In genomic region chr1:150579110-150579954, GRCh38 we compare ENCODE assay signal across 1 cellular context.
A peak's percentile ranks its signal among the peaks of the same experiment; 100 is the strongest.
TF ChIP-seq lines count a peak whose summit lies in the region.

TSS of gene MCL1 (minus strand) at chr1:150579610. CDS start at chr1:150579530, 80 bp downstream.

TF ChIP-seq in WTC11, 78 proteins besides CTCF, POLR2A, EP300 and RAD21 (continued from another document):
- no peak for TF ChIP-seq STAT6 (CRISPR knock-in tag; conservative IDR thresholded peaks at IDR 0.05; ENCODE audit: low read depth)
- no peak for TF ChIP-seq JAZF1 (CRISPR knock-in tag; IDR thresholded peaks at IDR 0.05)
- no peak; the same call in 1 of the 2 replicates for TF ChIP-seq MYBL2 (CRISPR knock-in tag; IDR thresholded peaks at IDR 0.05)
- TF ChIP-seq E2F4 (CRISPR knock-in tag; IDR thresholded peaks at IDR 0.05; ENCODE audit: borderline replicate concordance, low read depth): peak; percentile 10; the same call in 1 of the 2 replicates
- no peak for TF ChIP-seq USF1 (CRISPR knock-in tag; IDR thresholded peaks at IDR 0.05)
- peak; percentile 10; the same call in 1 of the 2 replicates for TF ChIP-seq AR (CRISPR knock-in tag; IDR thresholded peaks at IDR 0.05)
- TF ChIP-seq ZNF425 (CRISPR knock-in tag; conservative IDR thresholded peaks at IDR 0.05): no peak
- peak; percentile 71; the same call in 1 of the 2 replicates for TF ChIP-seq ZBTB43 (CRISPR knock-in tag; IDR thresholded peaks at IDR 0.05)
- TF ChIP-seq NFATC4 (CRISPR knock-in tag; IDR thresholded peaks at IDR 0.05): no peak
- TF ChIP-seq ZNF512 (CRISPR knock-in tag; IDR thresholded peaks at IDR 0.05; ENCODE audit: borderline replicate concordance): no peak
- peak; percentile 79 for TF ChIP-seq HMGXB4 (CRISPR knock-in tag; IDR thresholded peaks at IDR 0.05)
- TF ChIP-seq PRDM15 (CRISPR knock-in tag; IDR thresholded peaks at IDR 0.05): no peak
- peak; percentile 37 for TF ChIP-seq ZNF423 (CRISPR knock-in tag; IDR thresholded peaks at IDR 0.05)
- peak; percentile 55; the same call in 1 of the 2 replicates for TF ChIP-seq E2F5 (CRISPR knock-in tag; IDR thresholded peaks at IDR 0.05)
- no peak for TF ChIP-seq NR2C2 (CRISPR knock-in tag; IDR thresholded peaks at IDR 0.05)
- no peak for TF ChIP-seq PRRX2 (CRISPR knock-in tag; IDR thresholded peaks at IDR 0.05)
- peak; percentile 82 for TF ChIP-seq FOXP4 (CRISPR knock-in tag; IDR thresholded peaks at IDR 0.05)
- TF ChIP-seq ATF3 (CRISPR knock-in tag; conservative IDR thresholded peaks at IDR 0.05): no peak
- TF ChIP-seq RORB (CRISPR knock-in tag; IDR thresholded peaks at IDR 0.05): no peak
- no peak for TF ChIP-seq CREM (CRISPR knock-in tag; IDR thresholded peaks at IDR 0.05)
